8 cellular contexts compared by ENCODE assay signal in the genomic region with DNA sequence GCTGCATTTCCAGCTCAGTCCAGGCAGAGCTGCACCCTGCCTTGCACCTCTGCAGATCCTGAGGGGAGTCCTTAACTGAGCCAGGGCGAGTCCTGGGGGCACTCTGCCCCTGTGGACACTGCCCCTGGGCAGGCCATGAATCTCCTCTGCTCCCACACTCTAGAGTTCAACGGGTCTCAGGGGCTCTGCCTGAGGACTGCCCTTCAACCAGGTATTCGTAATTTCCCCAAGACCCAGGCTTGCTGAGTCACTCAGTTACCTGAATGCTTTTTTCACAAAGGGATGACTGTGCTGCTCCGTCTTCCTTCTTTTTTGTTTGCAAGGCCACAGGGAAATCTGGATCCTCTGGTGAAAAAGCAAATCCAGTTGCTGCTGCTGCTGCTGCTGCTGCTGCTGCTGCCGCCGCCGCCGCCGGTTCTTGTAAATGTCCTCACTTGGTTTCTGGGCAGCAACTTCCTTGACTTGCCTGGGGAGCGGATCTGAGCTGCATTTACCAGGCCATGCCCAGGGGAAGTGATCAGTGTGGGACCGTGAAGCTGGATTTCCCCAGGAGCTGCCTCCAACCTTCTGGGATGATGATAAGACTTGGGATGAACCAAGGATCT.
DNase-seq lines count a peak whose midpoint lies in the region; ATAC-seq, FAIRE-seq and TF ChIP-seq lines count a peak whose summit lies in the region.
"Not testable (repeated sequence)": the region's sequence is repeated elsewhere in the genome, so short reads cannot be mapped to it uniquely, and the experiment has no call there.

No MANE protein-coding gene starts in this region.

- dilution Hi-C loops in mammary epithelial cell (cut with HindIII; ENCODE audit: low sequenced_read_pairs) = not testable (repeated sequence)

- H3K27ac ChIP-seq in PC-3 (ENCODE audit: low read length) (peak overlapping the region; percentile 34; the same call in 1 of the 2 replicates), esophagus squamous epithelium (peak overlapping the region in 3 of 4 donors; percentile 51 to 71 (median 66)), hepatocyte (peak overlapping the region; percentile 23), neutrophil (peak overlapping the region; percentile 89), spleen (peak overlapping the region in 6 of 8 donors; percentile 38 to 87 (median 77))
- not testable (repeated sequence) for H3K27ac ChIP-seq in mammary epithelial cell (ENCODE audit: insufficient read depth, low read depth, low read length); HepG2 (ENCODE audit: extremely low read length, insufficient read depth, low read length); aorta (ENCODE audit: low read depth in 1 of 2, low read length in 2 of 2)

- not testable (repeated sequence) for H3K4me3 ChIP-seq in PC-3 (ENCODE audit: low read length); mammary epithelial cell (replicated peaks in 1 of 3; ENCODE audit: insufficient read depth in 1 of 3, low read depth in 2 of 3, low read length in 3 of 3); hepatocyte; HepG2 (replicated peaks in 1 of 3; ENCODE audit: insufficient read depth in 1 of 3, low read depth in 2 of 3, low read length in 3 of 3); aorta (ENCODE audit: low read length in 2 of 2)
- peak overlapping the region in 1 of 4 donors; percentile 35 for H3K4me3 ChIP-seq in esophagus squamous epithelium
- peak overlapping the region; percentile 67 for H3K4me3 ChIP-seq in neutrophil (ENCODE audit: low read depth in 1 of 2, low read length in 1 of 2)
- peak overlapping the region in 3 of 8 donors; percentile 21 to 44 (median 30) for H3K4me3 ChIP-seq in spleen

- TF ChIP-seq POLR2A in esophagus squamous epithelium (IDR thresholded peaks at IDR 0.05); HepG2 (IDR thresholded peaks at IDR 0.05; ENCODE audit: insufficient read depth in 1 of 2, low read depth in 2 of 2, low read length in 2 of 2); spleen (IDR thresholded peaks at IDR 0.05): not testable (repeated sequence)

- ATAC-seq in PC-3; aorta (ENCODE audit: low FRiP score): not testable (repeated sequence)
- peak; percentile 48 for ATAC-seq in HepG2

- TF ChIP-seq CTCF in PC-3 (conservative IDR thresholded peaks at IDR 0.05; ENCODE audit: low read depth, low read length); mammary epithelial cell (conservative IDR thresholded peaks at IDR 0.05 in 1 of 2, IDR thresholded peaks at IDR 0.05 in 1 of 2; ENCODE audit: extremely low read depth in 1 of 2, insufficient read depth in 1 of 2, low read depth in 1 of 2, low read length in 2 of 2); esophagus squamous epithelium (IDR thresholded peaks at IDR 0.05); hepatocyte (IDR thresholded peaks at IDR 0.05; ENCODE audit: poor library complexity); HepG2 (CRISPR knock-in tag; IDR thresholded peaks at IDR 0.05); neutrophil (IDR thresholded peaks at IDR 0.05); spleen (IDR thresholded peaks at IDR 0.05 in 8 of 11, conservative IDR thresholded peaks at IDR 0.05 in 3 of 11): not testable (repeated sequence)

- FAIRE-seq in HepG2 (lab: Jason Lieb, UNC) = not testable (repeated sequence)

- TF ChIP-seq RAD21 in HepG2 (CRISPR knock-in tag; IDR thresholded peaks at IDR 0.05) = not testable (repeated sequence)

- CTCF ChIA-PET in PC-3 (lab: Charles Lee); mammary epithelial cell (lab: Charles Lee; ENCODE audit: low non-redundant PET); HepG2 (lab: Yijun Ruan, JAX; ENCODE audit: low intra/inter-chr PET ratio, low total read pairs): not testable (repeated sequence)

- 43% methylated on average over 3 of the region's 11 CpGs for WGBS in mammary epithelial cell (ENCODE audit: low coverage, missing lambda C conversion rate)
- 44 to 57% methylated on average over 2 to 3 of the region's 11 CpGs for WGBS in esophagus squamous epithelium, 2 donors
- WGBS in hepatocyte (ENCODE audit: low lambda C conversion rate, missing lambda C conversion rate) = 44% methylated on average over 4 of the region's 11 CpGs
- 60% methylated on average over 8 of the region's 11 CpGs for WGBS in HepG2 (ENCODE audit: low lambda C conversion rate)
- WGBS in spleen, 5 donors = 32 to 78% (median 57%) methylated on average over 4 to 11 of the region's 11 CpGs
- WGBS in aorta, 2 donors = 85 to 86% methylated on average over 10 of the region's 11 CpGs

- not testable (repeated sequence) for H3K9me2 ChIP-seq in PC-3 (replicated peaks; ENCODE audit: low read length); hepatocyte (replicated peaks; ENCODE audit: insufficient read depth)

- H3K4me1 ChIP-seq in PC-3 (ENCODE audit: insufficient read depth, low read length); mammary epithelial cell (ENCODE audit: insufficient read depth, low read length); esophagus squamous epithelium; hepatocyte (ENCODE audit: insufficient read depth); HepG2 (ENCODE audit: insufficient read depth, low read length); spleen; aorta (ENCODE audit: control insufficient read depth in 1 of 2, insufficient read depth in 2 of 2, low read length in 2 of 2): not testable (repeated sequence)
- peaks cover 6 to 11% of the 10 kb centered on the region in 2 experiments for H3K4me1 ChIP-seq in neutrophil (ENCODE audit: control insufficient read depth in 1 of 2, insufficient read depth in 1 of 2, low read depth in 1 of 2, low read length in 1 of 2)

- POLR2A ChIA-PET in PC-3 (lab: Charles Lee; ENCODE audit: unreplicated experiment); HepG2 (lab: Yijun Ruan, JAX): not testable (repeated sequence)

- H3K36me3 ChIP-seq in PC-3 (ENCODE audit: low read depth, low read length); mammary epithelial cell (ENCODE audit: insufficient read depth, low read length); esophagus squamous epithelium; hepatocyte (replicated peaks; ENCODE audit: insufficient read depth, low read depth); HepG2 (replicated peaks in 1 of 2; ENCODE audit: control insufficient read depth in 1 of 2, insufficient read depth in 2 of 2, low read length in 2 of 2); neutrophil; spleen; aorta (ENCODE audit: control insufficient read depth in 1 of 2, insufficient read depth in 2 of 2, low read length in 1 of 2): not testable (repeated sequence)

- not testable (repeated sequence) for BruUV-seq in PC-3 (replicated peaks; lab: Mats Ljungman, UMichigan); mammary epithelial cell (replicated peaks; lab: Mats Ljungman, UMichigan); HepG2 (replicated peaks; lab: Mats Ljungman, UMichigan)

- not testable (repeated sequence) for TF ChIP-seq EP300 in HepG2 (IDR thresholded peaks at IDR 0.05; ENCODE audit: low read depth in 2 of 2, low read length in 2 of 2); HepG2 (CRISPR knock-in tag; IDR thresholded peaks at IDR 0.05; ENCODE audit: borderline replicate concordance)

- H4K20me1 ChIP-seq in PC-3 (ENCODE audit: low read length); mammary epithelial cell (ENCODE audit: insufficient read depth, low read length); hepatocyte (ENCODE audit: insufficient read depth, poor library complexity, severe bottlenecking); HepG2 (ENCODE audit: insufficient read depth, low read length): not testable (repeated sequence)

- H2AFZ ChIP-seq in PC-3 (ENCODE audit: low read length) (0 out of 2 replicates have a peak overlapping the region, but pooled peaks have one; percentile 45), mammary epithelial cell (ENCODE audit: low read depth, low read length) (peak overlapping the region; percentile 33)
- H2AFZ ChIP-seq in hepatocyte; HepG2 (ENCODE audit: low read length): not testable (repeated sequence)

- in situ Hi-C loops in mammary epithelial cell (cut with MboI; ENCODE audit: low sequenced_read_pairs in 2 of 2); HepG2 (cut with HindIII; ENCODE audit: extremely low pct_ligation_motif_present, low pct_unique_long_range_greater_than_20kb): not testable (repeated sequence)

- H3K4me2 ChIP-seq in PC-3 (ENCODE audit: low read length); mammary epithelial cell (ENCODE audit: insufficient read depth, low read depth, low read length); hepatocyte: not testable (repeated sequence)
- H3K4me2 ChIP-seq in HepG2 (ENCODE audit: low read depth, low read length) = 0 out of 2 replicates have a peak overlapping the region, but pooled peaks have one; percentile 3

- H3K9me3 ChIP-seq in PC-3 (ENCODE audit: low read length); mammary epithelial cell (replicated peaks; ENCODE audit: insufficient read depth, low read length); esophagus squamous epithelium; hepatocyte (ENCODE audit: low read depth); HepG2 (ENCODE audit: low read length); neutrophil; spleen; aorta (ENCODE audit: control insufficient read depth, low read length): not testable (repeated sequence)

- H3K79me2 ChIP-seq in PC-3 (ENCODE audit: low read length); mammary epithelial cell (ENCODE audit: insufficient read depth, low read length); hepatocyte; HepG2 (ENCODE audit: insufficient read depth, low read length): not testable (repeated sequence)

- not testable (repeated sequence) for H3K9ac ChIP-seq in PC-3 (ENCODE audit: low read length); mammary epithelial cell (ENCODE audit: insufficient read depth, low read length); HepG2 (ENCODE audit: insufficient read depth, low read depth, low read length)

- DNase-seq in PC-3 = peak; percentile 46
- DNase-seq in mammary epithelial cell = peak; percentile 47
- DNase-seq in esophagus squamous epithelium (lab: John Stamatoyannopoulos, UW); HepG2 (ENCODE audit: low spot score); spleen: not testable (repeated sequence)
- peak; percentile 19 for DNase-seq in hepatocyte (ENCODE audit: low spot score)
- DNase-seq in aorta = peak; percentile 55 to 58

- intact Hi-C loops in PC-3 (cut with micrococcal nuclease); mammary epithelial cell (cut with micrococcal nuclease); esophagus squamous epithelium (cut with DNase I); HepG2 (cut with micrococcal nuclease; ENCODE audit: unreplicated experiment); spleen (cut with DNase I; ENCODE audit: low total_unique reads); aorta (cut with DNase I): not testable (repeated sequence)

- H3K27me3 ChIP-seq in PC-3 (ENCODE audit: low read length); mammary epithelial cell (ENCODE audit: insufficient read depth, low read length); esophagus squamous epithelium; hepatocyte; HepG2 (ENCODE audit: control insufficient read depth in 1 of 2, insufficient read depth in 2 of 2, low read length in 2 of 2); neutrophil; spleen (replicated peaks in 1 of 7); aorta (ENCODE audit: control insufficient read depth in 1 of 2, insufficient read depth in 2 of 2, low read length in 1 of 2): not testable (repeated sequence)

- not testable (repeated sequence) for H3F3A ChIP-seq in PC-3 (ENCODE audit: low read length, unreplicated experiment)
